Comparison of ENCODE assay signal across 8 cellular contexts in the genomic region with DNA sequence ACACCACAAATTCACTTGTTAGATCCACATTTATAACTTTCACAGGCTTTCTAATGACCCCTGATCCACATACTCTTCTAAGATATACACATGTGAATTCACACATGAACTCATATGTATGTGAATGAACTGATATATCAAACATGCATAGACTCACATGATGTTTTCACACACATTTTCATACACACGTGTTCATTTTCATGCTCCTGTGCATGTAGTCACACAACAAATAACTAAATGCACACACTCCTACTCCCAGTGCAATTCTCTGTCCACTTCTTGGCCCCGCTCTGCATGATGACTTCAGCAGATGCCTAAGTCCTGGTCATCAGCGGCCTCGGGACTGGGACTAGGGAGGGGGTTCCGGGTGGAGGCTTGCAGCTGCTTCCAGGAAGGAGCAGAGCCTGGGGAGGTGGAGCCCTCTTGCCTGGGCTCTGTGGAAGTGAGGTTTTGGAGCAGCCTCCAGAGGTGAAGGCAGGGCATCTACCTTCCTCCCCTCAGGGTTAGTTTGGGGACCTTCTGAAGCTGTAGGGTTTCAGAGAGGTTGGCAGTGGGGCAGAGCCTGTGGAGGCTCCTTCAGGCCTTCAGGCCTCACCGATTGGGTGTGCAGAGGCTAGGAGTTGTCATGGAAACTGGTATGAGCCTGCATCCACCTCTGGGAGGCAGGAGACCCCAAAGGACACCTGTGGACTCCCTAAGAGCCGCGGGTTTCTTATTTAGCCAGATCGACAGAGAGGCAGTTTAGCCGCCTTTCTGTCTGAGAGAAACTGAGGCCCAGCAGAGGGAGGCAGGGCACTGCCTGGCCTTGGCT. TPM values are rescaled to one million over a fixed set of nuclear protein-coding genes. Genes with fewer than 3 reads are reported as not detected.
DNase-seq lines count a peak whose midpoint lies in the region; ATAC-seq and TF ChIP-seq lines count a peak whose summit lies in the region.

No MANE protein-coding gene starts in this region.

- intact Hi-C loops in uterus (cut with DNase I; ENCODE audit: low total_unique reads), result no loop called here

- H3K79me2 ChIP-seq in SK-N-SH (ENCODE audit: insufficient read depth), result peaks cover 63% of the 10 kb centered on the region

- peaks cover 35% of the 10 kb centered on the region for H3F3A ChIP-seq in SK-N-SH (replicated peaks; ENCODE audit: insufficient read depth)

- POLR2A ChIA-PET in SK-N-SH (lab: Yijun Ruan, JAX), result interaction anchor here (0.6 kb wide), 1 partner anchor 10 kb away, joined by 3 read pairs; no protein-coding TSS in a partner anchor

- H3K27me3 ChIP-seq in SK-N-SH (ENCODE audit: insufficient read depth) (no peaks in the 10 kb centered on the region), uterus (no peaks in the 10 kb centered on the region)

- no peak for TF ChIP-seq RAD21 in SK-N-SH (IDR thresholded peaks at IDR 0.05; ENCODE audit: low read length)

- H3K27ac ChIP-seq in SK-N-SH (ENCODE audit: low read depth in 2 of 2, low read length in 1 of 2), result peak overlapping the region; percentile 98 to 99
- H3K27ac ChIP-seq in uterus, result peak overlapping the region; percentile 100

- H3K9ac ChIP-seq in SK-N-SH, result peak overlapping the region; percentile 99

- peak overlapping the region; percentile 90 to 99 for H3K4me3 ChIP-seq in SK-N-SH (ENCODE audit: low read depth in 2 of 2, low read length in 1 of 2)
- H3K4me3 ChIP-seq in uterus, result peak overlapping the region; percentile 8 to 88

- peaks cover 37 to 38% of the 10 kb centered on the region in 2 experiments for H3K36me3 ChIP-seq in SK-N-SH (replicated peaks in 1 of 2; ENCODE audit: control insufficient read depth in 1 of 2, insufficient read depth in 2 of 2, low read length in 1 of 2)
- H3K36me3 ChIP-seq in uterus, result no peaks in the 10 kb centered on the region

- no peaks in the 10 kb centered on the region for H3K9me3 ChIP-seq in SK-N-SH
- H3K9me3 ChIP-seq in uterus, result no peaks in the 10 kb centered on the region

- WGBS in SK-N-SH (ENCODE audit: low lambda C conversion rate), result 44% methylated on average over 9 of the region's 10 CpGs

- peak; percentile 6 for ATAC-seq in esophagus mucosa

- CTCF ChIA-PET in SK-N-SH (lab: Yijun Ruan, JAX), result interaction anchor here (1.2 to 24.5 kb wide), 4 partner anchors 8 to 842 kb away, joined by 3 to 443 read pairs (median 114); a partner anchor contains a TSS

- H3K4me1 ChIP-seq in SK-N-SH (ENCODE audit: control insufficient read depth in 1 of 2, insufficient read depth in 2 of 2, low read depth in 1 of 2, low read length in 1 of 2) (peaks cover 14 to 38% of the 10 kb centered on the region in 2 experiments; a peak in 3 of 4 replicates), uterus (peaks cover 0 to 11% of the 10 kb centered on the region in 2 donors)

- TF ChIP-seq EP300 in SK-N-SH (IDR thresholded peaks at IDR 0.05; ENCODE audit: borderline replicate concordance in 1 of 2, low read depth in 1 of 2, low read length in 1 of 2), result no peak

- H4K20me1 ChIP-seq in SK-N-SH (ENCODE audit: insufficient read depth), result peaks cover 37% of the 10 kb centered on the region

- peak; percentile 80 to 89 for TF ChIP-seq POLR2A in uterus (IDR thresholded peaks at IDR 0.05)

- H3K4me2 ChIP-seq in SK-N-SH, result peak overlapping the region; percentile 96

- no peak for TF ChIP-seq CTCF in SK-N-SH (IDR thresholded peaks at IDR 0.05)
- TF ChIP-seq CTCF in uterus (IDR thresholded peaks at IDR 0.05), result peak in 2 of 4 experiments; percentile 8 to 16

- peak; percentile 1 for DNase-seq in COLO668 (lab: John Stamatoyannopoulos, UW; ENCODE audit: unreplicated experiment)
- peak; percentile 68 for DNase-seq in SK-N-SH
- DNase-seq in myocyte (ENCODE audit: low read depth), result peak; percentile 96
- DNase-seq in uterus, result peak; percentile 90 to 95
- DNase-seq in NCI-H146 treated with DMSO at 0.1 percent for 48 hours (lab: John Stamatoyannopoulos, UW; ENCODE audit: unreplicated experiment), result no peak
- DNase-seq in cortex of kidney (lab: John Stamatoyannopoulos, UW), result no peak
- DNase-seq in NCI-H1092 (lab: John Stamatoyannopoulos, UW), result no peak

- no peak overlapping the region for H2AFZ ChIP-seq in SK-N-SH (ENCODE audit: low read depth)

- H3K9me2 ChIP-seq in SK-N-SH, result no peaks in the 10 kb centered on the region

TF ChIP-seq in SK-N-SH, 30 proteins besides CTCF, POLR2A, EP300 and RAD21 (continues in another document):
- TF ChIP-seq SIN3A (IDR thresholded peaks at IDR 0.05; ENCODE audit: borderline replicate concordance, low read depth, low read length) (peak; percentile 39; the same call in 1 of the 2 replicates), EZH2phosphoT487 (IDR thresholded peaks at IDR 0.05; ENCODE audit: borderline replicate concordance, low read depth) (no peak), TAF1 (IDR thresholded peaks at IDR 0.05; ENCODE audit: borderline replicate concordance, low read depth, low read length) (peak; percentile 31; the same call in 1 of the 2 replicates), JUND (IDR thresholded peaks at IDR 0.05) (peak; percentile 19; the same call in 1 of the 2 replicates), YY1 (IDR thresholded peaks at IDR 0.05; ENCODE audit: low read depth) (no peak), RCOR1 (IDR thresholded peaks at IDR 0.05; ENCODE audit: low read length) (no peak)
- TF ChIP-seq, protein P1, sequence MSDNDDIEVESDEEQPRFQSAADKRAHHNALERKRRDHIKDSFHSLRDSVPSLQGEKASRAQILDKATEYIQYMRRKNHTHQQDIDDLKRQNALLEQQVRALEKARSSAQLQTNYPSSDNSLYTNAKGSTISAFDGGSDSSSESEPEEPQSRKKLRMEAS (IDR thresholded peaks at IDR 0.05; ENCODE audit: low read depth), result no peak
- TF ChIP-seq, protein P2, sequence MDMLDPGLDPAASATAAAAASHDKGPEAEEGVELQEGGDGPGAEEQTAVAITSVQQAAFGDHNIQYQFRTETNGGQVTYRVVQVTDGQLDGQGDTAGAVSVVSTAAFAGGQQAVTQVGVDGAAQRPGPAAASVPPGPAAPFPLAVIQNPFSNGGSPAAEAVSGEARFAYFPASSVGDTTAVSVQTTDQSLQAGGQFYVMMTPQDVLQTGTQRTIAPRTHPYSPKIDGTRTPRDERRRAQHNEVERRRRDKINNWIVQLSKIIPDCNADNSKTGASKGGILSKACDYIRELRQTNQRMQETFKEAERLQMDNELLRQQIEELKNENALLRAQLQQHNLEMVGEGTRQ (IDR thresholded peaks at IDR 0.05; ENCODE audit: borderline replicate concordance, low read depth, low read length), result no peak
- TF ChIP-seq, protein P3, sequence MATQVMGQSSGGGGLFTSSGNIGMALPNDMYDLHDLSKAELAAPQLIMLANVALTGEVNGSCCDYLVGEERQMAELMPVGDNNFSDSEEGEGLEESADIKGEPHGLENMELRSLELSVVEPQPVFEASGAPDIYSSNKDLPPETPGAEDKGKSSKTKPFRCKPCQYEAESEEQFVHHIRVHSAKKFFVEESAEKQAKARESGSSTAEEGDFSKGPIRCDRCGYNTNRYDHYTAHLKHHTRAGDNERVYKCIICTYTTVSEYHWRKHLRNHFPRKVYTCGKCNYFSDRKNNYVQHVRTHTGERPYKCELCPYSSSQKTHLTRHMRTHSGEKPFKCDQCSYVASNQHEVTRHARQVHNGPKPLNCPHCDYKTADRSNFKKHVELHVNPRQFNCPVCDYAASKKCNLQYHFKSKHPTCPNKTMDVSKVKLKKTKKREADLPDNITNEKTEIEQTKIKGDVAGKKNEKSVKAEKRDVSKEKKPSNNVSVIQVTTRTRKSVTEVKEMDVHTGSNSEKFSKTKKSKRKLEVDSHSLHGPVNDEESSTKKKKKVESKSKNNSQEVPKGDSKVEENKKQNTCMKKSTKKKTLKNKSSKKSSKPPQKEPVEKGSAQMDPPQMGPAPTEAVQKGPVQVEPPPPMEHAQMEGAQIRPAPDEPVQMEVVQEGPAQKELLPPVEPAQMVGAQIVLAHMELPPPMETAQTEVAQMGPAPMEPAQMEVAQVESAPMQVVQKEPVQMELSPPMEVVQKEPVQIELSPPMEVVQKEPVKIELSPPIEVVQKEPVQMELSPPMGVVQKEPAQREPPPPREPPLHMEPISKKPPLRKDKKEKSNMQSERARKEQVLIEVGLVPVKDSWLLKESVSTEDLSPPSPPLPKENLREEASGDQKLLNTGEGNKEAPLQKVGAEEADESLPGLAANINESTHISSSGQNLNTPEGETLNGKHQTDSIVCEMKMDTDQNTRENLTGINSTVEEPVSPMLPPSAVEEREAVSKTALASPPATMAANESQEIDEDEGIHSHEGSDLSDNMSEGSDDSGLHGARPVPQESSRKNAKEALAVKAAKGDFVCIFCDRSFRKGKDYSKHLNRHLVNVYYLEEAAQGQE (IDR thresholded peaks at IDR 0.05; ENCODE audit: low read depth, low read length), result no peak

RNA-seq across cellular contexts. Expression of a gene that starts 1.8 kb away (rescaled TPM):
- polyA plus RNA-seq in SK-N-SH (2012; rRNA removed), result 50.6 and 52.2 TPM in 2 replicates
- 18.5 and 31.3 TPM in 2 replicates for polyA plus RNA-seq in SK-N-SH (2012; cell fraction: cytosol; rRNA removed)
- 105 and 145 TPM in 2 replicates for polyA plus RNA-seq in SK-N-SH (2012; cell fraction: nucleus; rRNA removed)
- total RNA-seq in esophagus mucosa (23.0 TPM), myocyte (134 and 204 TPM in 2 replicates), uterus (100 to 1,000 TPM in 2 of 4 donors, 10 to 100 TPM in 2; 51.5 to 123 (median 85.2) TPM)
- polyA plus RNA-seq in myocyte (2012), result 85.7 TPM

RNA-seq across cellular contexts. Expression of a gene that starts 14.1 kb away (rescaled TPM):
- polyA plus RNA-seq in SK-N-SH (2012; rRNA removed), result 16.4 and 20.0 TPM in 2 replicates
- polyA plus RNA-seq in SK-N-SH (2012; cell fraction: cytosol; rRNA removed), result 16.6 and 20.2 TPM in 2 replicates
- 15.7 and 20.7 TPM in 2 replicates for polyA plus RNA-seq in SK-N-SH (2012; cell fraction: nucleus; rRNA removed)
- total RNA-seq in esophagus mucosa (5.7 TPM), myocyte (5.1 and 5.8 TPM in 2 replicates), uterus (10 to 100 TPM in 1 of 4 donors, 1 to 10 TPM in 2, under 1 TPM in 1; 0.51 to 11.8 (median 6.2) TPM)
- 8.4 TPM for polyA plus RNA-seq in myocyte (2012)

RNA-seq across cellular contexts. Expression of a gene that starts 14.1 kb away (rescaled TPM):
- 173 and 208 TPM in 2 replicates for polyA plus RNA-seq in SK-N-SH (2012; rRNA removed)
- 100 and 140 TPM in 2 replicates for polyA plus RNA-seq in SK-N-SH (2012; cell fraction: cytosol; rRNA removed)
- 160 and 186 TPM in 2 replicates for polyA plus RNA-seq in SK-N-SH (2012; cell fraction: nucleus; rRNA removed)
- 72.7 TPM for total RNA-seq in esophagus mucosa
- 65.6 and 70.2 TPM in 2 replicates for total RNA-seq in myocyte
- polyA plus RNA-seq in myocyte (2012), result 112 TPM
- total RNA-seq in uterus, result 100 to 1,000 TPM in 1 of 4 donors, 10 to 100 TPM in 3; 36.9 to 134 (median 51.8) TPM

RNA-seq across cellular contexts. Expression of a gene that starts 29.5 kb away (rescaled TPM):
- polyA plus RNA-seq in SK-N-SH (2012; rRNA removed), result 1.9 and 2.3 TPM in 2 replicates
- polyA plus RNA-seq in SK-N-SH (2012; cell fraction: cytosol; rRNA removed), result 0.95 and 1.5 TPM in 2 replicates
- polyA plus RNA-seq in SK-N-SH (2012; cell fraction: nucleus; rRNA removed), result 5.4 and 6.8 TPM in 2 replicates
- total RNA-seq in esophagus mucosa, result 0.04 TPM
- total RNA-seq in myocyte, result 0.16 and 1.9 TPM in 2 replicates
- 4.0 TPM for polyA plus RNA-seq in myocyte (2012)
- total RNA-seq in uterus, result 1 to 10 TPM in 1 of 4 donors, under 1 TPM in 2, not detected in 1; under 0.01 to 1.3 (median 0.61) TPM

RNA-seq across cellular contexts. Expression of a gene that starts 29.6 kb away (rescaled TPM):
- polyA plus RNA-seq in SK-N-SH (2012; rRNA removed), result 142 and 229 TPM in 2 replicates
- 44.8 and 65.6 TPM in 2 replicates for polyA plus RNA-seq in SK-N-SH (2012; cell fraction: cytosol; rRNA removed)
- polyA plus RNA-seq in SK-N-SH (2012; cell fraction: nucleus; rRNA removed), result 1,157 and 1,277 TPM in 2 replicates
- total RNA-seq in esophagus mucosa (4.9 TPM), myocyte (103 and 122 TPM in 2 replicates), uterus (100 to 1,000 TPM in 1 of 4 donors, 10 to 100 TPM in 3; 34.6 to 161 (median 58.1) TPM)
- 77.4 TPM for polyA plus RNA-seq in myocyte (2012)

Comparison
In these comparisons a context has a peak if more than half of its experiments do, and no peak if none do; other contexts are left out.
1. DNase-seq: peak in COLO668 (single experiment), SK-N-SH (single experiment), myocyte (single experiment) and uterus (2 of 2); none in NCI-H146 treated with DMSO at 0.1 percent for 48 hours (single experiment), cortex of kidney (single experiment) and NCI-H1092 (single experiment).